9 cellular contexts compared by ENCODE assay signal in the genomic region with DNA sequence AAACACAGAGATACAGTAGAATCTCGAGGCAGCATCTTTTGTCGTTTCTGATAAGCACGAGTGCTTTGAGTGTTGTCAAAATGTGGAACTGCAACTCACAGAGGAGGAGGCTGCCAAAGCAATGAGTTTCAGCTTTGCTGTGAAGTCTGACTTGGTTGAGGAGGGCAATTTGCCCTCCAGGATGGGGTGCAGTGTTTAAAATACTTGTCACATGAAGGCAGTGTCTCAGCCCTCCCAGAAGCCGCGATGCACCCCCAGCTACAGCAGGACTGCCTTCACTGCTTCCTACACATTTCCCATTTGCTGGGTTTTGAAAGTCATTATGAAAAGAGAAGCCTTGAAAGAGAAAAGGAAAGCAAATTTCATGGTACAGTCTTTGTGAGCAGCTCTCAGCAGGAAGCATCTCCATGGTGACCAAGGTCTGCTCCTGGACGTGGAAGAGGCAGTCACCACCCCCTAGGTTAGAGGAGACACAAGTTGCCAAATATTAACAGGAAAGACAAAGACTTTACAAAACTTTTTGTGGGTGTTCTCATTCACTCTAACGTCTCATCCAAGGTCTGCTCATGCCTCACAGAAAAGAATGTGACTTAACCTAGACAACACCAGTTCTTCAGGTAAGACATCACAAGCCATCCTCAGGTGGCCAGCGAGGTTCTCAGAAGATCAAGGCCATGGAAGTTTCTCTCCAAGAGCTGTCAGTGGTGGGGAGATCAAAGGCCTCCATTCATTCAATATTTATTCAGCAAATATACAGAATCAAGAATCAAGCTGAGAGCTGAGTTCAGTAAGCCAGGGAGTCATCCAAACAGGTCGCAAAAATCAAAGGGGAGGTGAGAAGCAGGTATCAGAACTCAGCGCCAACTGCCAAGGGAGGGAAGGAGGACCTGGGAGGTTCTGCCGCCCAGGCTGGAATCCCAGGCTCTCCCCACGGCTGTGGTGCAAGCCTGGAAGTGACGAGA.
DNase-seq lines count a peak whose midpoint lies in the region; ATAC-seq and TF ChIP-seq lines count a peak whose summit lies in the region.
"Had no signal": no experiment of that assay in that cellular context is flagged by ENCODE, and none has a peak within 500 bp of the region (broad histone marks: within the 10 kb centered on the region; RNA-seq: fewer than 3 reads in every experiment).

No MANE protein-coding gene starts in this region.

- H3K4me3 ChIP-seq in mammary epithelial cell (replicated peaks in 1 of 3; ENCODE audit: insufficient read depth in 1 of 3, low read depth in 2 of 3, low read length in 3 of 3) (no peak overlapping the region), smooth muscle cell (no peak overlapping the region)

- no peaks in the 10 kb centered on the region for H3K9me3 Mint-ChIP-seq in activated naive CD8-positive, alpha-beta T cell treated with anti-CD3 and anti-CD28 coated beads, Interleukin-2, amount 50 U/mL, for 24 hours

- no TSS peak for BruUV-seq in mammary epithelial cell (replicated peaks; lab: Mats Ljungman, UMichigan)

- H3F3A ChIP-seq in smooth muscle cell (ENCODE audit: low read depth): no peaks in the 10 kb centered on the region

- peak; percentile 88 for ATAC-seq in GM18505 (IDR thresholded peaks at IDR 0.05; ENCODE audit: unreplicated experiment)
- peak; percentile 86 for ATAC-seq in GM19452 (IDR thresholded peaks at IDR 0.05; ENCODE audit: unreplicated experiment)
- ATAC-seq in HG03066 (IDR thresholded peaks at IDR 0.05; ENCODE audit: low read depth, unreplicated experiment): peak; percentile 85
- peak; percentile 24 for ATAC-seq in activated naive CD8-positive, alpha-beta T cell treated with anti-CD3 and anti-CD28 coated beads, Interleukin-2, amount 50 U/mL, for 24 hours

- H2AFZ ChIP-seq in mammary epithelial cell (ENCODE audit: low read depth, low read length) (no peak overlapping the region), smooth muscle cell (ENCODE audit: low read depth) (no peak overlapping the region)

- TF ChIP-seq POLR2A in GM18505 (IDR thresholded peaks at IDR 0.05; ENCODE audit: borderline replicate concordance, extremely low read depth, insufficient read depth, insufficient read length): no peak

- no peak overlapping the region for H3K9ac ChIP-seq in mammary epithelial cell (ENCODE audit: insufficient read depth, low read length)
- H3K9ac ChIP-seq in smooth muscle cell (ENCODE audit: low read depth): no peak overlapping the region

- H3K27ac ChIP-seq in mammary epithelial cell (ENCODE audit: insufficient read depth, low read depth, low read length) (no peak overlapping the region), smooth muscle cell (ENCODE audit: low read depth) (no peak overlapping the region)

- H3K79me2 ChIP-seq in mammary epithelial cell (ENCODE audit: insufficient read depth, low read length) (no peaks in the 10 kb centered on the region), smooth muscle cell (ENCODE audit: low read depth) (no peaks in the 10 kb centered on the region)

- intact Hi-C loops in mammary epithelial cell (cut with micrococcal nuclease): no loop called here

- H3K4me3 Mint-ChIP-seq in activated naive CD8-positive, alpha-beta T cell treated with anti-CD3 and anti-CD28 coated beads, Interleukin-2, amount 50 U/mL, for 24 hours: no peak overlapping the region

- no peak overlapping the region for H3K27ac Mint-ChIP-seq in activated naive CD8-positive, alpha-beta T cell treated with anti-CD3 and anti-CD28 coated beads, Interleukin-2, amount 50 U/mL, for 24 hours

- H3K27me3 Mint-ChIP-seq in activated naive CD8-positive, alpha-beta T cell treated with anti-CD3 and anti-CD28 coated beads, Interleukin-2, amount 50 U/mL, for 24 hours: no peaks in the 10 kb centered on the region

- no peaks in the 10 kb centered on the region for H3K36me3 Mint-ChIP-seq in activated naive CD8-positive, alpha-beta T cell treated with anti-CD3 and anti-CD28 coated beads, Interleukin-2, amount 50 U/mL, for 24 hours (ENCODE audit: low read depth)

- CTCF ChIA-PET in mammary epithelial cell (lab: Charles Lee; ENCODE audit: low non-redundant PET): no interaction called here

- H3K36me3 ChIP-seq in mammary epithelial cell (ENCODE audit: insufficient read depth, low read length) (no peaks in the 10 kb centered on the region), smooth muscle cell (ENCODE audit: low read depth) (no peaks in the 10 kb centered on the region)

- no peak for DNase-seq in activated naive CD8-positive, alpha-beta T cell treated with anti-CD3 and anti-CD28 coated beads, Interleukin-2, amount 50 U/mL, for 24 hours
- no peak for DNase-seq in GM03348 (ENCODE audit: low spot score)
- DNase-seq in mammary epithelial cell: no peak
- no peak for DNase-seq in smooth muscle cell (lab: John Stamatoyannopoulos, UW; ENCODE audit: unreplicated experiment)
- no peak for DNase-seq in activated CD4-positive, alpha-beta T cell treated with anti-CD3 and anti-CD28 coated beads, Interleukin-2, amount 50 U/mL, for 1 hour
- DNase-seq: effector CD4-positive, alpha-beta T cell had no signal

- in situ Hi-C loops in mammary epithelial cell (cut with MboI; ENCODE audit: low sequenced_read_pairs in 2 of 2): no loop called here

- H3K27me3 ChIP-seq in mammary epithelial cell (ENCODE audit: insufficient read depth, low read length) (no peaks in the 10 kb centered on the region), smooth muscle cell (ENCODE audit: low read depth) (no peaks in the 10 kb centered on the region)

- H3K4me1 ChIP-seq in mammary epithelial cell (ENCODE audit: insufficient read depth, low read length) (no peaks in the 10 kb centered on the region), smooth muscle cell (ENCODE audit: low read depth) (no peaks in the 10 kb centered on the region)

- dilution Hi-C loops in mammary epithelial cell (cut with HindIII; ENCODE audit: low sequenced_read_pairs): no loop called here

- TF ChIP-seq CTCF in mammary epithelial cell (conservative IDR thresholded peaks at IDR 0.05 in 1 of 2, IDR thresholded peaks at IDR 0.05 in 1 of 2; ENCODE audit: extremely low read depth in 1 of 2, insufficient read depth in 1 of 2, low read depth in 1 of 2, low read length in 2 of 2) (no peak), smooth muscle cell (IDR thresholded peaks at IDR 0.05; ENCODE audit: borderline replicate concordance, insufficient read depth, poor library complexity, severe bottlenecking) (no peak)

- WGBS in mammary epithelial cell (ENCODE audit: low coverage, missing lambda C conversion rate): 26% methylated on average over 11 of the region's 13 CpGs
- 77% methylated on average over 13 of the region's 13 CpGs for WGBS in smooth muscle cell (ENCODE audit: low lambda C conversion rate)

- H3K4me1 Mint-ChIP-seq in activated naive CD8-positive, alpha-beta T cell treated with anti-CD3 and anti-CD28 coated beads, Interleukin-2, amount 50 U/mL, for 24 hours: peaks cover 11% of the 10 kb centered on the region

- H3K4me2 ChIP-seq in mammary epithelial cell (ENCODE audit: insufficient read depth, low read depth, low read length): no peak overlapping the region
- no peak overlapping the region for H3K4me2 ChIP-seq in smooth muscle cell

- H3K9me3 ChIP-seq in mammary epithelial cell (replicated peaks; ENCODE audit: insufficient read depth, low read length) (peaks cover 1% of the 10 kb centered on the region), smooth muscle cell (replicated peaks; ENCODE audit: low read depth) (no peaks in the 10 kb centered on the region)

- H4K20me1 ChIP-seq in mammary epithelial cell (ENCODE audit: insufficient read depth, low read length) (no peaks in the 10 kb centered on the region), smooth muscle cell (ENCODE audit: low read depth) (no peaks in the 10 kb centered on the region)

Comparison
In these comparisons a context has a peak if more than half of its experiments do, and no peak if none do; other contexts are left out.
1. ATAC-seq: peak in every context shown above with its lines; median percentile 88 in GM18505; 86 in GM19452; 85 in HG03066; 24 in activated naive CD8-positive, alpha-beta T cell treated with anti-CD3 and anti-CD28 coated beads, Interleukin-2, amount 50 U/mL, for 24 hours.